In the genomic region with DNA sequence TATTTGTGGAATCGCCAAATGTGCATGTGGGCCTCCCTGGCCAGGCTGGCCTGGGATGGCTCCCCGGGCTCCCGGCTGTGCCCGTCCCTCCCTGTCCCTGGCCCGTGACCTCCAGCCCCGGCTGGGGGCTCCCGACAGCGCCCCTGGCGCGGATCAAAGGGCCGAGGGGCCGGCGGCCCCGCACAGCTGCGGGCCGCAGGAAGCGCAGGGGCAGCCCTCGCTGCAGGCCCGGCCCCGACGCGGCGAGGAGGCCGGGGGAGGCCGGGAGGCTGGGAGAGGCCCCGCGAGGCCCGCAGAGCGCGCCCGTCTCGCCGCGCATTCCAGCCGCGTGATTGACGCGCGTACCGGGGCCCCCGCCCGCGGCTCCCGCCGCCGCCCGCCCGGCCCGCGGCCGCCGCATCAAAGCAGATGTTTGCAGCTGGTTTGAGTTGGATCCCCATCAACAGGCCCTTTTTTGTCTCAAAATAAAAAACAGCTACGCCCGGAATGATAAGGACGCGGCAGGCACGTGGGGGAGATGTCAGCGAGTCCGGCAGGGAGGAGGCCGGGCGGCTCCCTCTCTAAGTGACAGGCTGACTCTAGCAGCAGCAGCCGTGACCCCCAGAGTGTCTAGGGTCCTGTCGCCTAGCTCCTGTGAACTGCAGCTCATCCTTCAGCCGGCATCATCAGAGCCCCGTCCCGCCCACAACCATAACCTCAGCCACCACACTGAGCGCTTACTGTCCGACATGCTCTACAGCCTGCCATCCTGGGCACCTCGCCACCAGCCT, we compare ENCODE assay signal across 12 cellular contexts.
DNase-seq lines count a peak whose midpoint lies in the region; ATAC-seq, FAIRE-seq and TF ChIP-seq lines count a peak whose summit lies in the region.
"Had no signal": no experiment of that assay in that cellular context is flagged by ENCODE, and none has a peak within 500 bp of the region (broad histone marks: within the 10 kb centered on the region; RNA-seq: fewer than 3 reads in every experiment).

No MANE protein-coding gene starts in this region.

- no peak overlapping the region for H2BK5ac ChIP-seq in H1 (ENCODE audit: low read depth, low read length)

- TF ChIP-seq CTCF in HepG2 (CRISPR knock-in tag; IDR thresholded peaks at IDR 0.05) (no peak), right lobe of liver (IDR thresholded peaks at IDR 0.05) (no peak), H1 (IDR thresholded peaks at IDR 0.05; ENCODE audit: control extremely low read depth in 1 of 3, insufficient read depth in 1 of 3, low read depth in 1 of 3, low read length in 3 of 3) (no peak), lower lobe of right lung (IDR thresholded peaks at IDR 0.05) (no peak)

- H3K14ac ChIP-seq in H1 (ENCODE audit: insufficient read length), result no peak overlapping the region

- H3K4me3 ChIP-seq in HepG2 (replicated peaks in 1 of 3; ENCODE audit: insufficient read depth in 1 of 3, low read depth in 2 of 3, low read length in 3 of 3) (peak overlapping the region in 1 of 3 experiments; percentile 56; a peak in 2 of 6 replicates), right lobe of liver (no peak overlapping the region), H1 (ENCODE audit: extremely low read depth in 1 of 4, insufficient read depth in 2 of 4, low read depth in 3 of 4, low read length in 4 of 4) (peak overlapping the region in 2 of 4 experiments; percentile 10 to 49; a peak in 3 of 8 replicates), lower lobe of right lung (peak overlapping the region; percentile 19), urinary bladder (ENCODE audit: low read depth, low read length) (peak overlapping the region; percentile 22)

- H3K4ac ChIP-seq in H1 (replicated peaks; ENCODE audit: insufficient read length, low read depth, low read length), result no peak overlapping the region

- H3K4me2 ChIP-seq in HepG2 (ENCODE audit: low read depth, low read length), result peak overlapping the region; percentile 51
- H3K4me2 ChIP-seq in H1 (ENCODE audit: insufficient read depth in 1 of 2, low read depth in 2 of 2, low read length in 2 of 2), result peak overlapping the region; percentile 34 to 59

- H4K20me1 ChIP-seq in HepG2 (ENCODE audit: insufficient read depth, low read length) (no peaks in the 10 kb centered on the region), H1 (replicated peaks in 1 of 2; ENCODE audit: control insufficient read depth in 1 of 2, insufficient read depth in 2 of 2, low read length in 2 of 2) (no peaks in the 10 kb centered on the region)

- no peak overlapping the region for H4K5ac ChIP-seq in H1 (ENCODE audit: insufficient read length, low read depth, low read length)

- H3K9me3 ChIP-seq in HepG2 (ENCODE audit: low read length) (no peaks in the 10 kb centered on the region), right lobe of liver (no peaks in the 10 kb centered on the region), H1 (ENCODE audit: insufficient read depth in 2 of 2, low read depth in 1 of 2, low read length in 1 of 2) (no peaks in the 10 kb centered on the region), lower lobe of right lung (no peaks in the 10 kb centered on the region)

- H3K79me1 ChIP-seq in H1 (ENCODE audit: low read depth, low read length), result no peaks in the 10 kb centered on the region

- FAIRE-seq in HepG2 (lab: Jason Lieb, UNC) (no peak), H1 (lab: Jason Lieb, UNC) (no peak)
- FAIRE-seq: HTR-8/SVneo had no signal

- ATAC-seq in HepG2 (peak; percentile 56), right lobe of liver (no peak), lower lobe of right lung (peak in 1 of 2 donors; percentile 37)

- no peak overlapping the region; the same call in none of the 2 replicates for H3K18ac ChIP-seq in H1 (ENCODE audit: extremely low read depth, low read length)

- DNase-seq in HepG2 (ENCODE audit: low spot score) (no peak), right lobe of liver (no peak), H1 (ENCODE audit: low read depth in 1 of 2, low spot score in 2 of 2) (no peak), lower lobe of right lung (no peak), LoVo (ENCODE audit: low spot score) (no peak), HPDE6-E6E7 (ENCODE audit: extremely low spot score) (no peak)
- no peak for DNase-seq in activated effector memory CD4-positive, alpha-beta T cell treated with Interleukin-2 at 50 U/mL for 16 hours
- DNase-seq: DND-41, NCI-H1417, NCI-H526 treated with DMSO at 0.1 percent for 48 hours had no signal

- TF ChIP-seq RAD21 in HepG2 (CRISPR knock-in tag; IDR thresholded peaks at IDR 0.05), result no peak
- no peak for TF ChIP-seq RAD21 in H1 (IDR thresholded peaks at IDR 0.05 in 1 of 2, conservative IDR thresholded peaks at IDR 0.05 in 1 of 2; ENCODE audit: low read depth in 2 of 2, low read length in 2 of 2)

- no peak overlapping the region for H4K8ac ChIP-seq in H1 (ENCODE audit: extremely low read depth, insufficient read depth, low read length)

- H3K27me3 ChIP-seq in HepG2 (ENCODE audit: control insufficient read depth in 1 of 2, insufficient read depth in 2 of 2, low read length in 2 of 2) (peaks cover 8 to 65% of the 10 kb centered on the region in 2 experiments; a peak in 4 of 5 replicates), right lobe of liver (peaks cover 0 to 11% of the 10 kb centered on the region in 2 donors), H1 (replicated peaks in 1 of 4; ENCODE audit: control insufficient read depth in 3 of 4, extremely low read depth in 1 of 4, insufficient read depth in 3 of 4, low read length in 3 of 4) (peaks cover 14 to 64% (median 51%) of the 10 kb centered on the region in 4 experiments), lower lobe of right lung (ENCODE audit: low read depth) (peaks cover 77% of the 10 kb centered on the region)

- 0 out of 2 replicates have a peak overlapping the region, but pooled peaks have one; percentile 40 for H2BK15ac ChIP-seq in H1 (ENCODE audit: low read length)

- no peak overlapping the region for H3K56ac ChIP-seq in H1 (replicated peaks; ENCODE audit: insufficient read length, low read depth, low read length)

- no TSS peak for BruUV-seq in HepG2 (replicated peaks; lab: Mats Ljungman, UMichigan)

- CTCF ChIA-PET in HepG2 (lab: Yijun Ruan, JAX; ENCODE audit: low intra/inter-chr PET ratio, low total read pairs) (no interaction called here), H1 (lab: Charles Lee; ENCODE audit: partially characterized antibody) (interaction anchor here (0.6 to 23.0 kb wide), 12 partner anchors 11 to 1498 kb away, joined by 3 to 323 read pairs (median 5); no protein-coding TSS in a partner anchor)

- H3K27ac ChIP-seq in HepG2 (ENCODE audit: extremely low read length, insufficient read depth, low read length) (no peak overlapping the region), right lobe of liver (no peak overlapping the region), H1 (ENCODE audit: low read depth, low read length) (no peak overlapping the region), lower lobe of right lung (no peak overlapping the region), urinary bladder (ENCODE audit: low read depth) (no peak overlapping the region)

- H4K91ac ChIP-seq in H1 (replicated peaks; ENCODE audit: insufficient read length, low read length), result no peak overlapping the region

- in situ Hi-C loops in HepG2 (cut with HindIII; ENCODE audit: extremely low pct_ligation_motif_present, low pct_unique_long_range_greater_than_20kb), result no loop called here

- H3K36me3 ChIP-seq in HepG2 (replicated peaks in 1 of 2; ENCODE audit: control insufficient read depth in 1 of 2, insufficient read depth in 2 of 2, low read length in 2 of 2), result no peaks in the 10 kb centered on the region
- H3K36me3 ChIP-seq in right lobe of liver, result no peaks in the 10 kb centered on the region
- H3K36me3 ChIP-seq in H1 (ENCODE audit: control insufficient read depth in 2 of 4, insufficient read depth in 4 of 4, low read length in 3 of 4), result no peaks in the 10 kb centered on the region
- no peaks in the 10 kb centered on the region for H3K36me3 ChIP-seq in lower lobe of right lung
- no peaks in the 10 kb centered on the region for H3K36me3 ChIP-seq in urinary bladder (ENCODE audit: insufficient read depth)

- no peaks in the 10 kb centered on the region for H3K79me2 ChIP-seq in HepG2 (ENCODE audit: insufficient read depth, low read length)
- no peaks in the 10 kb centered on the region for H3K79me2 ChIP-seq in H1 (ENCODE audit: control insufficient read depth in 1 of 2, insufficient read depth in 2 of 2, low read length in 2 of 2)

- H2BK120ac ChIP-seq in H1 (replicated peaks; ENCODE audit: low read depth, low read length), result no peak overlapping the region

- peaks cover 6% of the 10 kb centered on the region; the same call in 1 of the 2 replicates for H3K23me2 ChIP-seq in H1 (ENCODE audit: low read depth, low read length)

- no peak overlapping the region for H2BK20ac ChIP-seq in H1 (ENCODE audit: low read length)

- H3K23ac ChIP-seq in H1 (ENCODE audit: insufficient read length), result no peak overlapping the region

- H2AK5ac ChIP-seq in H1 (ENCODE audit: low read depth, low read length), result no peak overlapping the region

- POLR2A ChIA-PET in HepG2 (lab: Yijun Ruan, JAX) (no interaction called here), H1 (lab: Charles Lee; ENCODE audit: partially characterized antibody) (interaction anchor here (1.4 kb wide), 1 partner anchor 9 kb away, joined by 4 read pairs; no protein-coding TSS in a partner anchor)

- WGBS in HepG2 (ENCODE audit: low lambda C conversion rate), result 8% methylated on average over 22 of the region's 69 CpGs
- WGBS in right lobe of liver (ENCODE audit: insufficient coverage, low coverage, low lambda C conversion rate, missing lambda C conversion rate), result 9% methylated on average over 13 of the region's 69 CpGs
- WGBS in H1 (ENCODE audit: extremely low coverage in 1 of 2, insufficient coverage in 1 of 2, insufficient read length in 1 of 2, insufficient replicate concordance in 2 of 2, low coverage in 1 of 2, low lambda C conversion rate in 2 of 2, missing lambda C conversion rate in 1 of 2), 2 experiments, result 21% methylated on average over 31 of the region's 69 CpGs; no CpG with 5 or more reads in 1 of the 2 experiments
- WGBS in urinary bladder, result 4% methylated on average over 69 of the region's 69 CpGs

- no peak for TF ChIP-seq EP300 in HepG2 (IDR thresholded peaks at IDR 0.05; ENCODE audit: low read depth in 2 of 2, low read length in 2 of 2)
- TF ChIP-seq EP300 in HepG2 (CRISPR knock-in tag; IDR thresholded peaks at IDR 0.05; ENCODE audit: borderline replicate concordance), result no peak
- TF ChIP-seq EP300 in H1 (IDR thresholded peaks at IDR 0.05; ENCODE audit: borderline replicate concordance in 1 of 2, low read depth in 2 of 2, low read length in 2 of 2), result no peak

- no peak overlapping the region for H3K9ac ChIP-seq in HepG2 (ENCODE audit: insufficient read depth, low read depth, low read length)
- H3K9ac ChIP-seq in H1 (replicated peaks in 1 of 4; ENCODE audit: extremely low read depth in 1 of 4, low read depth in 3 of 4, low read length in 3 of 4), result no peak overlapping the region

- TF ChIP-seq POLR2A in HepG2 (IDR thresholded peaks at IDR 0.05; ENCODE audit: insufficient read depth in 1 of 2, low read depth in 2 of 2, low read length in 2 of 2) (no peak), right lobe of liver (IDR thresholded peaks at IDR 0.05) (no peak), H1 (IDR thresholded peaks at IDR 0.05; ENCODE audit: control extremely low read depth in 1 of 2, low read depth in 2 of 2, low read length in 2 of 2) (no peak)

- H2AFZ ChIP-seq in HepG2 (ENCODE audit: low read length) (no peak overlapping the region), H1 (ENCODE audit: low read length) (no peak overlapping the region)

- intact Hi-C loops in HepG2 (cut with micrococcal nuclease; ENCODE audit: unreplicated experiment), result no loop called here
- intact Hi-C loops in right lobe of liver (cut with DNase I), result no loop called here
- intact Hi-C loops in lower lobe of right lung (cut with DNase I), result no loop called here

- peak overlapping the region; percentile 27; the same call in 1 of the 2 replicates for H2BK12ac ChIP-seq in H1 (ENCODE audit: low read depth, low read length)

- H3K4me1 ChIP-seq in HepG2 (ENCODE audit: insufficient read depth, low read length) (peaks cover 5% of the 10 kb centered on the region; the same call in 1 of the 2 replicates), right lobe of liver (no peaks in the 10 kb centered on the region), H1 (replicated peaks in 1 of 4; ENCODE audit: control insufficient read depth in 3 of 4, insufficient read depth in 4 of 4, low read length in 3 of 4) (peaks cover 0 to 19% (median 6%) of the 10 kb centered on the region in 4 experiments; a peak in 6 of 7 replicates), lower lobe of right lung (peaks cover 4% of the 10 kb centered on the region), urinary bladder (ENCODE audit: insufficient read depth) (no peaks in the 10 kb centered on the region)

Comparison
In these comparisons a context has a peak if more than half of its experiments do, and no peak if none do; other contexts are left out.
1. H3K4me3 ChIP-seq: peak in lower lobe of right lung (single experiment) and urinary bladder (single experiment); none in right lobe of liver (0 of 3).
2. Of the 41 proteins assayed by ChIP-seq in both HepG2 and H1: peak only in HepG2: none; only in H1: MAX and SUZ12; in both: EZH2; in neither: 37; mixed calls (peak in some experiments, not most) for 1.